10 cellular contexts compared by ENCODE assay signal in genomic region chr17:4786111-4786491, GRCh38. TPM values are rescaled to one million over a fixed set of nuclear protein-coding genes. Genes with fewer than 3 reads are reported as not detected.
A peak's percentile ranks its signal among the peaks of the same experiment; 100 is the strongest.
DNase-seq lines count a peak whose midpoint lies in the region; ATAC-seq lines count a peak whose summit lies in the region.
"Had no signal": no experiment of that assay in that cellular context is flagged by ENCODE, and none has a peak within 500 bp of the region (broad histone marks: within the 10 kb centered on the region; RNA-seq: fewer than 3 reads in every experiment).

Gene VMO1, minus strand, starts transcription at chr17:4786364. Its CDS starts 12 bp downstream, at chr17:4786352.

- H3K36me3 ChIP-seq in HUES48 (ENCODE audit: control insufficient read depth, insufficient read depth, low read length): no peaks in the 10 kb centered on the region
- peaks cover 0 to 9% of the 10 kb centered on the region in 2 donors for H3K36me3 ChIP-seq in duodenal mucosa (ENCODE audit: control insufficient read depth in 1 of 2, insufficient read depth in 2 of 2, low read length in 2 of 2)

- H3K4me1 ChIP-seq in HUES48 (ENCODE audit: control insufficient read depth, insufficient read depth, low read length) (peaks cover 22% of the 10 kb centered on the region), duodenal mucosa (ENCODE audit: control insufficient read depth in 1 of 2, insufficient read depth in 2 of 2, low read length in 2 of 2) (peaks cover 21 to 31% of the 10 kb centered on the region in 2 donors)

- H3K27me3 ChIP-seq in HUES48 (ENCODE audit: control insufficient read depth, insufficient read depth, low read length): peaks cover 90% of the 10 kb centered on the region
- peaks cover 0 to 4% of the 10 kb centered on the region in 2 donors for H3K27me3 ChIP-seq in duodenal mucosa (ENCODE audit: control insufficient read depth in 1 of 2, insufficient read depth in 2 of 2, low read length in 2 of 2)

- DNase-seq in AG08395 (ENCODE audit: low spot score) (peak; percentile 39), SIG-M5 treated with dmso at 0.1 percent for 504 hours (lab: John Stamatoyannopoulos, UW; ENCODE audit: unreplicated experiment) (no peak), SKM-1 (lab: John Stamatoyannopoulos, UW; ENCODE audit: unreplicated experiment) (no peak)
- no peak for DNase-seq in naive thymus-derived CD8-positive, alpha-beta T cell
- DNase-seq: NCI-H774; stimulated activated naive CD4-positive, alpha-beta T cell treated with Interleukin-2 at 50 U/mL for 16 hours had no signal

- H3K4me3 Mint-ChIP-seq in naive thymus-derived CD8-positive, alpha-beta T cell: peak within 1 kb of the TSS; percentile 22 to 83 (median 66)

- H3K27ac Mint-ChIP-seq in naive thymus-derived CD8-positive, alpha-beta T cell: peak within 1 kb of the TSS in 1 of 10 donors; percentile 53

- no peaks in the 10 kb centered on the region for H3K9me3 ChIP-seq in HUES48 (ENCODE audit: control insufficient read depth, insufficient read depth, low read length)
- no peaks in the 10 kb centered on the region for H3K9me3 ChIP-seq in duodenal mucosa (ENCODE audit: control insufficient read depth in 1 of 2, low read length in 2 of 2)

- no peak within 1 kb of the TSS for H3K27ac ChIP-seq in HUES48 (ENCODE audit: low read depth, low read length)
- H3K27ac ChIP-seq in duodenal mucosa (ENCODE audit: low read depth, low read length): no peak within 1 kb of the TSS

- H3K9ac ChIP-seq in HUES48 (ENCODE audit: low read depth, low read length) (no peak within 1 kb of the TSS), duodenal mucosa (ENCODE audit: low read depth in 1 of 2, low read length in 2 of 2) (peak within 1 kb of the TSS in 1 of 2 donors; percentile 38)

- H3K36me3 Mint-ChIP-seq in naive thymus-derived CD8-positive, alpha-beta T cell: no peaks in the 10 kb centered on the region

- peaks cover 13 to 45% (median 35%) of the 10 kb centered on the region in 4 donors for H3K4me1 Mint-ChIP-seq in naive thymus-derived CD8-positive, alpha-beta T cell

- H3K27me3 Mint-ChIP-seq in naive thymus-derived CD8-positive, alpha-beta T cell: peaks cover 21 to 62% (median 38%) of the 10 kb centered on the region in 5 donors

- H3K4me3 ChIP-seq in HUES48 (ENCODE audit: low read depth, low read length) (peak within 1 kb of the TSS; percentile 7; the same call in 1 of the 2 replicates), duodenal mucosa (ENCODE audit: low read depth in 1 of 2, low read length in 2 of 2) (peak within 1 kb of the TSS; percentile 12 to 28)

- POLR2A ChIA-PET in naive thymus-derived CD8-positive, alpha-beta T cell (lab: Charles Lee): interaction anchor here (1.2 to 1.9 kb wide), 2 partner anchors 61 to 76 kb away, joined by 3 to 5 read pairs; no protein-coding TSS in a partner anchor

- ATAC-seq in naive thymus-derived CD8-positive, alpha-beta T cell: no peak
- ATAC-seq in HG02588 (IDR thresholded peaks at IDR 0.05; ENCODE audit: unreplicated experiment): no peak
- no peak for ATAC-seq in HG03442 (IDR thresholded peaks at IDR 0.05; ENCODE audit: unreplicated experiment)

- no peaks in the 10 kb centered on the region for H3K9me3 Mint-ChIP-seq in naive thymus-derived CD8-positive, alpha-beta T cell

RNA-seq across cellular contexts. Expression of gene VMO1, which starts in this region (rescaled TPM):
- total RNA-seq in naive thymus-derived CD8-positive, alpha-beta T cell: under 1 TPM in 1 of 2 experiments, not detected in 1; 0.60 TPM
- polyA plus RNA-seq in naive thymus-derived CD8-positive, alpha-beta T cell: not detected
